Comparison of ENCODE assay signal across 10 cellular contexts in genomic region chr12:24360907-24361306, GRCh38.
DNase-seq lines count a peak whose midpoint lies in the region; ATAC-seq and TF ChIP-seq lines count a peak whose summit lies in the region.
"Had no signal": no experiment of that assay in that cellular context is flagged by ENCODE, and none has a peak within 500 bp of the region (broad histone marks: within the 10 kb centered on the region; RNA-seq: fewer than 3 reads in every experiment).

No MANE protein-coding gene starts in this region.

- peak overlapping the region; percentile 79 for H3K27ac Mint-ChIP-seq in progenitor cell of endocrine pancreas

- ATAC-seq in GM19395 (IDR thresholded peaks at IDR 0.05; ENCODE audit: unreplicated experiment) (peak; percentile 86), HG02938 (IDR thresholded peaks at IDR 0.05; ENCODE audit: unreplicated experiment) (peak; percentile 80)

- DNase-seq in NCI-H69 (lab: John Stamatoyannopoulos, UW) (peak; percentile 61), progenitor cell of endocrine pancreas (ENCODE audit: low spot score, unreplicated experiment) (no peak), RKO (ENCODE audit: low spot score) (no peak), NCI-H1092 (lab: John Stamatoyannopoulos, UW) (no peak), NOMO-1 (lab: John Stamatoyannopoulos, UW; ENCODE audit: unreplicated experiment in 2 of 2) (no peak), cortex of kidney (lab: John Stamatoyannopoulos, UW) (no peak)
- DNase-seq: hypothalamus, ovary had no signal

- H3K27me3 Mint-ChIP-seq in progenitor cell of endocrine pancreas, result no peaks in the 10 kb centered on the region

- no peak overlapping the region for H3K4me3 Mint-ChIP-seq in progenitor cell of endocrine pancreas (ENCODE audit: low read depth)

- H3K9me3 Mint-ChIP-seq in progenitor cell of endocrine pancreas (ENCODE audit: low read depth), result no peaks in the 10 kb centered on the region

- no peaks in the 10 kb centered on the region for H3K36me3 Mint-ChIP-seq in progenitor cell of endocrine pancreas (ENCODE audit: insufficient read depth)

- H3K4me1 Mint-ChIP-seq in progenitor cell of endocrine pancreas (ENCODE audit: low read depth), result peaks cover 39% of the 10 kb centered on the region

- TF ChIP-seq CTCF in progenitor cell of endocrine pancreas (IDR thresholded peaks at IDR 0.05; ENCODE audit: unreplicated experiment), result no peak
